ENCODE assay signal across 8 cellular contexts in genomic region chr22:42078469-42079318, GRCh38. TPM values are rescaled to one million over a fixed set of nuclear protein-coding genes. Genes with fewer than 3 reads are reported as not detected.
DNase-seq lines count a peak whose midpoint lies in the region; ATAC-seq and TF ChIP-seq lines count a peak whose summit lies in the region.

No MANE protein-coding gene starts in this region.

- no peak for ATAC-seq in GM18870 (IDR thresholded peaks at IDR 0.05; ENCODE audit: unreplicated experiment)

- peaks cover 52% of the 10 kb centered on the region for H3K4me1 Mint-ChIP-seq in dendritic cell treated with granulocyte-macrophage colony-stimulating factor and Interleukin-4, amounts not matched to agents 40 ng/mL and 50 ng/mL, for 4 days (ENCODE audit: low read depth)

- H3K4me3 ChIP-seq in LNCaP clone FGC (ENCODE audit: low read depth, low read length): peak overlapping the region; percentile 66

- intact Hi-C loops in dendritic cell treated with granulocyte-macrophage colony-stimulating factor and Interleukin-4, amounts not matched to agents 40 ng/mL and 50 ng/mL, for 4 days (cut with micrococcal nuclease): loop anchor here (1.0 to 2.0 kb wide), 3 partner anchors 8 to 112 kb away; partner anchors contain the start of genes NAGA and NDUFA6

- H3K4me3 Mint-ChIP-seq in dendritic cell treated with granulocyte-macrophage colony-stimulating factor and Interleukin-4, amounts not matched to agents 40 ng/mL and 50 ng/mL, for 4 days: peak overlapping the region; percentile 85

- H3K36me3 Mint-ChIP-seq in dendritic cell treated with granulocyte-macrophage colony-stimulating factor and Interleukin-4, amounts not matched to agents 40 ng/mL and 50 ng/mL, for 4 days (ENCODE audit: low read depth): peaks cover 75% of the 10 kb centered on the region

- DNase-seq in NCI-H510A treated with DMSO at 0.1 percent for 48 hours (lab: John Stamatoyannopoulos, UW): peak; percentile 10
- DNase-seq in NCI-H510A (lab: John Stamatoyannopoulos, UW): no peak
- DNase-seq in LNCaP clone FGC (ENCODE audit: low read depth): no peak
- peak; percentile 89 for DNase-seq in mesenteric fat pad (ENCODE audit: low spot score)
- DNase-seq in UCSD-AML1 (lab: John Stamatoyannopoulos, UW; ENCODE audit: unreplicated experiment): no peak
- DNase-seq in GM19238 (ENCODE audit: insufficient read length, low spot score): no peak

- no peaks in the 10 kb centered on the region for H3K27me3 Mint-ChIP-seq in dendritic cell treated with granulocyte-macrophage colony-stimulating factor and Interleukin-4, amounts not matched to agents 40 ng/mL and 50 ng/mL, for 4 days

- H3K27ac Mint-ChIP-seq in dendritic cell treated with granulocyte-macrophage colony-stimulating factor and Interleukin-4, amounts not matched to agents 40 ng/mL and 50 ng/mL, for 4 days: peak overlapping the region; percentile 98

- H3K9me3 Mint-ChIP-seq in dendritic cell treated with granulocyte-macrophage colony-stimulating factor and Interleukin-4, amounts not matched to agents 40 ng/mL and 50 ng/mL, for 4 days: no peaks in the 10 kb centered on the region

- TF ChIP-seq CTCF in LNCaP clone FGC (IDR thresholded peaks at IDR 0.05; ENCODE audit: control insufficient read depth, extremely low read depth, insufficient read depth): no peak

RNA-seq across cellular contexts. Expression of gene SMDT1, which starts 0.8 kb away (rescaled TPM):
- 69.3 TPM for total RNA-seq in mesenteric fat pad

RNA-seq across cellular contexts. Expression of gene PHETA2, which starts 4.6 kb away (rescaled TPM):
- total RNA-seq in mesenteric fat pad: 11.0 TPM

RNA-seq across cellular contexts. Expression of gene NAGA, which starts 8.1 kb away (rescaled TPM):
- total RNA-seq in mesenteric fat pad: 25.8 TPM

RNA-seq across cellular contexts. Expression of gene NDUFA6, which starts 11.9 kb away (rescaled TPM):
- total RNA-seq in mesenteric fat pad: 55.8 TPM

RNA-seq across cellular contexts. Expression of gene CYP2D6, which starts 51.9 kb away (rescaled TPM):
- total RNA-seq in mesenteric fat pad: 0.26 TPM

Comparison
In these comparisons a context has a peak if more than half of its experiments do, and no peak if none do; other contexts are left out.
1. DNase-seq: peak in NCI-H510A treated with DMSO at 0.1 percent for 48 hours (single experiment) and mesenteric fat pad (single experiment); none in NCI-H510A (single experiment), LNCaP clone FGC (single experiment), UCSD-AML1 (single experiment) and GM19238 (single experiment).